8 cellular contexts compared by ENCODE assay signal in the genomic region with DNA sequence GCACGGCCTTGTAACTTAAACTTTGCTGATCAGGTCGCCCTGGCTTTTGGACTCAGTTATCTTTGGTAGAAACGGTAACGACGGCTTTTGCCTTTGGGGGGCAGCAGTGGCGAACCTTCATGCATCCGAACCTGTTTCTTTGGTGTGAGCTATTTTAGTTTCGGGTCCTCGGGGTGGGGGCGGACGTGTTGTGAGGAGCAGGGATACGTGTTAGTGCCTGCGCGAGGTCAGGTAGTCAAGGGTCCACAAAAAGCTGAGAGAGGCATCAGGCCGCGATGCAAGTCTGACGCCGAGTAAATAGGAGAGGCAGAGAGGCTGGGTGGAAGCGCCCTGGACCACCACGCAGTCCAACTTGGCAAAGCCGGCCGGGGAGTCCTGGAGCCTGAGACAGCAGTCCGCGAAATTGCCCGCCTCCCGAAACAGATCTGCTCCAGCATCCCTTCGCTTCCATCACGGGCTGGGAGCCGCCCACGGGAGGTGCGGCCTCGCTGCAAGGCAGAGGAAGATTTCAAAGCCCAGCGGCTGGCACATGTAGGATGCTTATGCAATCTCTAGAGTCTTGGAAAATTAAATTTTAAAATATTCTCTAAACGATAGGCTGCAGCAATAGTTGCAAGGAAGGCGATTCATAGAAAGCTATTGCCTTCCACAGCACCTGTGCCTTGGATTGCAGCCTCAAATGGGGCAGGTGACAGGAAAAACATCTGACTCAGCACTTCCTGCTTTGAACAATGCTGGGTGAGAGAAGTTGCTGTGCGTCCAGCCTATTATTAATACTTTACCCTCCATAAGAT. TPM values are rescaled to one million over a fixed set of nuclear protein-coding genes. Genes with fewer than 3 reads are reported as not detected.
A peak's percentile ranks its signal among the peaks of the same experiment; 100 is the strongest.
DNase-seq lines count a peak whose midpoint lies in the region; ATAC-seq and TF ChIP-seq lines count a peak whose summit lies in the region.

No MANE protein-coding gene starts in this region.

- ATAC-seq in GM19351 (IDR thresholded peaks at IDR 0.05; ENCODE audit: unreplicated experiment) (peak; percentile 47), HG03469 (IDR thresholded peaks at IDR 0.05; ENCODE audit: unreplicated experiment) (peak; percentile 38)

- peak; percentile 70 for TF ChIP-seq CTCF in epithelial cell of esophagus (IDR thresholded peaks at IDR 0.05; ENCODE audit: insufficient read depth, low read depth, low read length, missing control alignments)

- H3K4me1 ChIP-seq in mononuclear cell (ENCODE audit: insufficient read depth, low read length): peaks cover 25% of the 10 kb centered on the region

- no peaks in the 10 kb centered on the region for H3K9me3 ChIP-seq in mononuclear cell (ENCODE audit: low read depth, low read length)

- H3K27me3 ChIP-seq in mononuclear cell (ENCODE audit: insufficient read depth, low read length): no peaks in the 10 kb centered on the region

- peak overlapping the region; percentile 56 for H3K4me3 ChIP-seq in epithelial cell of esophagus (ENCODE audit: low read length)
- peak overlapping the region; percentile 59 for H3K4me3 ChIP-seq in mononuclear cell (ENCODE audit: low read length)

- DNase-seq in CD1c-positive myeloid dendritic cell (ENCODE audit: extremely low spot score): peak; percentile 78
- DNase-seq in NCI-H82 (lab: John Stamatoyannopoulos, UW): peak; percentile 95
- DNase-seq in activated CD8-positive, alpha-beta memory T cell treated with anti-CD3 and anti-CD28 coated beads, Interleukin-2, amount 50 U/mL, for 4 hours: peak; percentile 78
- peak; percentile 66 for DNase-seq in epithelial cell of esophagus (ENCODE audit: low read depth)
- peak; percentile 46 to 72 for DNase-seq in stimulated activated CD8-positive, alpha-beta memory T cell treated with anti-CD3 and anti-CD28 coated beads, Interleukin-2, amount 100 ng/mL, for 48 hours (ENCODE audit: low read depth in 2 of 2)

RNA-seq across cellular contexts. Expression of gene TPP2, which starts 4.6 kb away (rescaled TPM):
- 156 TPM for total RNA-seq in mononuclear cell

Comparison
In these comparisons a context has a peak if more than half of its experiments do, and no peak if none do; other contexts are left out.
1. Peak in every context shown above with its lines: DNase-seq, ATAC-seq and H3K4me3 ChIP-seq.